Comparison of ENCODE assay signal across 1 cellular context in the genomic region with DNA sequence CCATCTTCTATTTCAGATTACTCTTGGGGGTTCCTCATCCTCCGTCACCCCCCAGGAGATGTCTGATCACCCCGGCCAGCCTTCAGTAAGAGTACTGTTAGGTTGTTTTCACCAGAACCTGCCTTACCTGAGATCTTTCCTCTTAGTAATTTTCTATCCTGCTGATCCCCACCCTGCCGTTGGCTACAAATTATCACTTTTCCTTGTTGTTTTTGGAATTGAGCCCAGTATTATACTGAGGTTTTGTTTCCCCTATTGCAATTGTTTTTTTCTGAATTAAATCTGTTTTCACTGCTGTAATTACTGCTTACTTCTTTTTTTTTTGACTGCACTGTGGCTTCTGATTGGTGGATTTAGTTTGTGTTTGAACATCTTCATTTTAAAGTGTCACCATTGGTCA.
TF ChIP-seq lines count a peak whose summit lies in the region.

No MANE protein-coding gene starts in this region.

TF ChIP-seq in HEK293, 187 proteins besides CTCF, POLR2A, EP300 and RAD21 (continued from another document):
- TF ChIP-seq PATZ1 (tag by site-specific recombination; IDR thresholded peaks at IDR 0.05) = no peak
- TF ChIP-seq KLF10 (tag by site-specific recombination; IDR thresholded peaks at IDR 0.05) = no peak
- no peak for TF ChIP-seq ZNF830 (tag by site-specific recombination; IDR thresholded peaks at IDR 0.05; ENCODE audit: low read depth)
- 0 out of 2 replicates have a peak, but pooled peaks have one; percentile 14 for TF ChIP-seq GFI1B (tag by site-specific recombination; IDR thresholded peaks at IDR 0.05)
- TF ChIP-seq, protein P1, sequence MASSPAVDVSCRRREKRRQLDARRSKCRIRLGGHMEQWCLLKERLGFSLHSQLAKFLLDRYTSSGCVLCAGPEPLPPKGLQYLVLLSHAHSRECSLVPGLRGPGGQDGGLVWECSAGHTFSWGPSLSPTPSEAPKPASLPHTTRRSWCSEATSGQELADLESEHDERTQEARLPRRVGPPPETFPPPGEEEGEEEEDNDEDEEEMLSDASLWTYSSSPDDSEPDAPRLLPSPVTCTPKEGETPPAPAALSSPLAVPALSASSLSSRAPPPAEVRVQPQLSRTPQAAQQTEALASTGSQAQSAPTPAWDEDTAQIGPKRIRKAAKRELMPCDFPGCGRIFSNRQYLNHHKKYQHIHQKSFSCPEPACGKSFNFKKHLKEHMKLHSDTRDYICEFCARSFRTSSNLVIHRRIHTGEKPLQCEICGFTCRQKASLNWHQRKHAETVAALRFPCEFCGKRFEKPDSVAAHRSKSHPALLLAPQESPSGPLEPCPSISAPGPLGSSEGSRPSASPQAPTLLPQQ (tag by site-specific recombination; IDR thresholded peaks at IDR 0.05) = no peak
- TF ChIP-seq ZNF624 (tag by site-specific recombination; IDR thresholded peaks at IDR 0.05) = no peak
- no peak for TF ChIP-seq KLF7 (tag by site-specific recombination; IDR thresholded peaks at IDR 0.05; ENCODE audit: borderline replicate concordance)
- no peak for TF ChIP-seq ZNF211 (tag by site-specific recombination; IDR thresholded peaks at IDR 0.05; ENCODE audit: low read depth)
- no peak for TF ChIP-seq ZNF184 (tag by site-specific recombination; IDR thresholded peaks at IDR 0.05)
- no peak for TF ChIP-seq ZNF26 (tag by site-specific recombination; IDR thresholded peaks at IDR 0.05)
- TF ChIP-seq ZNF416 (tag by site-specific recombination; IDR thresholded peaks at IDR 0.05) = no peak
- TF ChIP-seq MZF1 (tag by site-specific recombination; IDR thresholded peaks at IDR 0.05; ENCODE audit: borderline replicate concordance) = peak; percentile 73; the same call in 1 of the 2 replicates
- no peak for TF ChIP-seq SP3 (tag by site-specific recombination; IDR thresholded peaks at IDR 0.05)
- TF ChIP-seq ZBTB6 (tag by site-specific recombination; IDR thresholded peaks at IDR 0.05) = no peak
- no peak for TF ChIP-seq ZFP37 (tag by site-specific recombination; IDR thresholded peaks at IDR 0.05)
- no peak for TF ChIP-seq ZSCAN30 (tag by site-specific recombination; IDR thresholded peaks at IDR 0.05)
